8 cellular contexts compared by ENCODE assay signal in genomic region chr17:32487460-32488176, GRCh38. TPM values are rescaled to one million over a fixed set of nuclear protein-coding genes. Genes with fewer than 3 reads are reported as not detected.
DNase-seq lines count a peak whose midpoint lies in the region; ATAC-seq and TF ChIP-seq lines count a peak whose summit lies in the region.

No MANE protein-coding gene starts in this region.

- ATAC-seq in HG02623 (IDR thresholded peaks at IDR 0.05; ENCODE audit: unreplicated experiment) = peak; percentile 17
- ATAC-seq in HG03097 (IDR thresholded peaks at IDR 0.05; ENCODE audit: low FRiP score, unreplicated experiment) = no peak

- no peaks in the 10 kb centered on the region for H4K20me1 ChIP-seq in fibroblast of lung (ENCODE audit: control insufficient read depth, extremely low read depth, insufficient read depth, low read length)

- no peak for TF ChIP-seq CTCF in fibroblast of lung (conservative IDR thresholded peaks at IDR 0.05 in 1 of 2, IDR thresholded peaks at IDR 0.05 in 1 of 2; ENCODE audit: low read depth in 1 of 2, low read length in 2 of 2)

- peaks cover 37% of the 10 kb centered on the region for H3K4me1 Mint-ChIP-seq in activated CD4-positive, alpha-beta T cell treated with anti-CD3 and anti-CD28 coated beads, Interleukin-2, amount 10 ng/mL, durations not matched to agents 24 days and 14 days

- no peak overlapping the region for H2BK120ac ChIP-seq in trophoblast cell (ENCODE audit: insufficient read depth, low read length, poor library complexity)

- WGBS in trophoblast cell (ENCODE audit: extremely low coverage, insufficient coverage, insufficient read length) = no CpG with 5 or more reads among the region's 59 CpGs

- H3K27me3 ChIP-seq in fibroblast of lung (ENCODE audit: control insufficient read depth, insufficient read depth, low read length) (no peaks in the 10 kb centered on the region), trophoblast cell (ENCODE audit: insufficient read depth, low read length) (no peaks in the 10 kb centered on the region)

- no peaks in the 10 kb centered on the region for H3K9me3 Mint-ChIP-seq in activated CD4-positive, alpha-beta T cell treated with anti-CD3 and anti-CD28 coated beads, Interleukin-2, amount 10 ng/mL, durations not matched to agents 24 days and 14 days

- H2BK5ac ChIP-seq in trophoblast cell (ENCODE audit: low read depth, low read length, poor library complexity) = no peak overlapping the region

- intact Hi-C loops in activated CD4-positive, alpha-beta T cell treated with anti-CD3 and anti-CD28 coated beads, Interleukin-2, amount 10 ng/mL, durations not matched to agents 24 days and 14 days (cut with micrococcal nuclease) = loop anchor here (2.0 kb wide), 2 partner anchors 43 to 267 kb away; partner anchors contain the start of gene PSMD11

- no peak overlapping the region for H3K14ac ChIP-seq in trophoblast cell (ENCODE audit: low read length)

- no peaks in the 10 kb centered on the region for H3K79me2 ChIP-seq in fibroblast of lung (ENCODE audit: control insufficient read depth, insufficient read depth, low read length)
- H3K79me2 ChIP-seq in trophoblast cell (ENCODE audit: control insufficient read depth, insufficient read depth, low read length, poor library complexity) = peaks cover 2% of the 10 kb centered on the region

- H3K4ac ChIP-seq in trophoblast cell (ENCODE audit: low read depth, low read length) = no peak overlapping the region

- H3K4me3 ChIP-seq in fibroblast of lung (replicated peaks in 1 of 4; ENCODE audit: control extremely low read depth in 1 of 4, insufficient read depth in 1 of 4, low read depth in 3 of 4, low read length in 4 of 4) (peak overlapping the region; percentile 46 to 59 (median 52)), trophoblast cell (ENCODE audit: low read depth, low read length) (peak overlapping the region; percentile 78)

- H2AK5ac ChIP-seq in trophoblast cell (ENCODE audit: low read length) = no peak overlapping the region

- H3K36me3 Mint-ChIP-seq in activated CD4-positive, alpha-beta T cell treated with anti-CD3 and anti-CD28 coated beads, Interleukin-2, amount 10 ng/mL, durations not matched to agents 24 days and 14 days (ENCODE audit: low read depth) = peaks cover 31% of the 10 kb centered on the region

- no peak overlapping the region for H4K8ac ChIP-seq in trophoblast cell (ENCODE audit: low read depth, low read length)

- H3K27ac ChIP-seq in fibroblast of lung (ENCODE audit: insufficient read depth, low read length) (no peak overlapping the region), trophoblast cell (ENCODE audit: low read depth, low read length) (no peak overlapping the region)

- no peaks in the 10 kb centered on the region for H3K27me3 Mint-ChIP-seq in activated CD4-positive, alpha-beta T cell treated with anti-CD3 and anti-CD28 coated beads, Interleukin-2, amount 10 ng/mL, durations not matched to agents 24 days and 14 days

- no peak overlapping the region for H4K91ac ChIP-seq in trophoblast cell (ENCODE audit: low read depth, low read length)

- peak overlapping the region; percentile 19 for H2AFZ ChIP-seq in fibroblast of lung (ENCODE audit: low read length)
- peak overlapping the region; percentile 38 for H2AFZ ChIP-seq in trophoblast cell (ENCODE audit: insufficient read depth, low read length, poor library complexity)

- H3K36me3 ChIP-seq in fibroblast of lung (ENCODE audit: control insufficient read depth, insufficient read depth, low read length) (no peaks in the 10 kb centered on the region), trophoblast cell (ENCODE audit: control insufficient read depth in 1 of 2, insufficient read depth in 2 of 2, low read length in 2 of 2) (peaks cover under 1 to 4% of the 10 kb centered on the region in 2 experiments)

- peak overlapping the region; percentile 43 for H3K27ac Mint-ChIP-seq in activated CD4-positive, alpha-beta T cell treated with anti-CD3 and anti-CD28 coated beads, Interleukin-2, amount 10 ng/mL, durations not matched to agents 24 days and 14 days

- DNase-seq in EH (ENCODE audit: low read depth) (peak; percentile 33), fibroblast of lung (ENCODE audit: low read depth in 2 of 2) (peak; percentile 12 to 16), trophoblast cell (peak in 1 of 2 donors; percentile 28), NCI-H2196 treated with DMSO at 0.1 percent for 48 hours (lab: John Stamatoyannopoulos, UW; ENCODE audit: unreplicated experiment) (no peak), medulla oblongata (ENCODE audit: extremely low spot score) (no peak)
- DNase-seq in activated CD4-positive, alpha-beta T cell treated with anti-CD3 and anti-CD28 coated beads, Interleukin-2, amount 10 ng/mL, durations not matched to agents 24 days and 14 days = peak; percentile 78

- H3K9ac ChIP-seq in fibroblast of lung (ENCODE audit: insufficient read depth, low read length) (peak overlapping the region; percentile 42), trophoblast cell (ENCODE audit: low read length) (no peak overlapping the region)

- peak overlapping the region; percentile 87 for H3K4me3 Mint-ChIP-seq in activated CD4-positive, alpha-beta T cell treated with anti-CD3 and anti-CD28 coated beads, Interleukin-2, amount 10 ng/mL, durations not matched to agents 24 days and 14 days

- H3K4me1 ChIP-seq in fibroblast of lung (ENCODE audit: control insufficient read depth, extremely low read depth, insufficient read depth, low read length) (peaks cover 8% of the 10 kb centered on the region), trophoblast cell (ENCODE audit: control insufficient read depth in 1 of 2, insufficient read depth in 2 of 2, low read length in 2 of 2) (peaks cover 9 to 11% of the 10 kb centered on the region in 2 experiments)

- no peak overlapping the region for H3K23ac ChIP-seq in trophoblast cell (ENCODE audit: low read length)

- H3K4me2 ChIP-seq in fibroblast of lung (ENCODE audit: extremely low read depth, insufficient read depth, low read length) (peak overlapping the region; percentile 94), trophoblast cell (ENCODE audit: low read length) (peak overlapping the region; percentile 85)

- no peak overlapping the region for H4K12ac ChIP-seq in trophoblast cell (ENCODE audit: low read depth, low read length)

- H3K9me3 ChIP-seq in fibroblast of lung (ENCODE audit: control insufficient read depth, insufficient read depth, low read depth, low read length) = no peaks in the 10 kb centered on the region
- no peaks in the 10 kb centered on the region for H3K9me3 ChIP-seq in trophoblast cell (ENCODE audit: insufficient read depth, low read depth, low read length)

- no peak overlapping the region for H3K18ac ChIP-seq in trophoblast cell (ENCODE audit: low read length)

- H2BK12ac ChIP-seq in trophoblast cell (ENCODE audit: low read length) = no peak overlapping the region

- peaks cover 3% of the 10 kb centered on the region for H3K79me1 ChIP-seq in trophoblast cell (ENCODE audit: low read length)

RNA-seq across cellular contexts. Expression of gene CDK5R1, which starts 0.8 kb away (rescaled TPM):
- 7.2 and 8.2 TPM in 2 replicates for total RNA-seq in activated CD4-positive, alpha-beta T cell treated with anti-CD3 and anti-CD28 coated beads, Interleukin-2, amount 10 ng/mL, durations not matched to agents 24 days and 14 days
- 0.33 and 0.51 TPM in 2 replicates for total RNA-seq in fibroblast of lung
- 0.46 and 0.56 TPM in 2 replicates for polyA plus RNA-seq in fibroblast of lung
- 0.51 and 0.60 TPM in 2 replicates for polyA plus RNA-seq in fibroblast of lung (2012)
- 0.30 TPM in 1 of 2 replicates, not detected in the other for polyA minus RNA-seq in fibroblast of lung (ENCODE audit: low replicate concordance)
- polyA plus RNA-seq in trophoblast cell (2013) = 1.7 and 2.0 TPM in 2 replicates

RNA-seq across cellular contexts. Expression of gene PSMD11, which starts 43.3 kb away (rescaled TPM):
- 217 and 222 TPM in 2 replicates for total RNA-seq in activated CD4-positive, alpha-beta T cell treated with anti-CD3 and anti-CD28 coated beads, Interleukin-2, amount 10 ng/mL, durations not matched to agents 24 days and 14 days
- 60.4 and 74.1 TPM in 2 replicates for total RNA-seq in fibroblast of lung
- 77.9 and 101 TPM in 2 replicates for polyA plus RNA-seq in fibroblast of lung
- polyA plus RNA-seq in fibroblast of lung (2012) = 89.4 and 111 TPM in 2 replicates
- 46.6 and 122 TPM in 2 replicates for polyA minus RNA-seq in fibroblast of lung (ENCODE audit: low replicate concordance)
- 167 and 174 TPM in 2 replicates for polyA plus RNA-seq in trophoblast cell (2013)

Comparison
In these comparisons a context has a peak if more than half of its experiments do, and no peak if none do; other contexts are left out.
1. DNase-seq: peak in EH (single experiment), activated CD4-positive, alpha-beta T cell treated with anti-CD3 and anti-CD28 coated beads, Interleukin-2, amount 10 ng/mL, durations not matched to agents 24 days and 14 days (single experiment) and fibroblast of lung (2 of 2); none in NCI-H2196 treated with DMSO at 0.1 percent for 48 hours (single experiment) and medulla oblongata (single experiment).